Comparison of ENCODE assay signal across 14 cellular contexts in genomic region chr12:26636710-26637328, GRCh38.
DNase-seq lines count a peak whose midpoint lies in the region; ATAC-seq and TF ChIP-seq lines count a peak whose summit lies in the region.
"Had no signal": no experiment of that assay in that cellular context is flagged by ENCODE, and none has a peak within 500 bp of the region (broad histone marks: within the 10 kb centered on the region; RNA-seq: fewer than 3 reads in every experiment).

No MANE protein-coding gene starts in this region.

- H3K4me1 Mint-ChIP-seq in activated T-helper 17 cell treated with anti-CD3 and anti-CD28 coated beads, Interleukin-2, amount 50 U/mL, for 72 hours, result no peaks in the 10 kb centered on the region
- H3K4me1 Mint-ChIP-seq in naive thymus-derived CD8-positive, alpha-beta T cell, result peaks cover 0 to 3% (median 0%) of the 10 kb centered on the region in 4 donors

- TF ChIP-seq CTCF in foreskin keratinocyte (conservative IDR thresholded peaks at IDR 0.05), result no peak
- TF ChIP-seq CTCF in smooth muscle cell (IDR thresholded peaks at IDR 0.05; ENCODE audit: borderline replicate concordance, insufficient read depth, poor library complexity, severe bottlenecking), result no peak

- H3K4me1 ChIP-seq in foreskin keratinocyte (peaks cover 10% of the 10 kb centered on the region), smooth muscle cell (ENCODE audit: low read depth) (peaks cover 20% of the 10 kb centered on the region)
- H3K4me1 ChIP-seq: body of pancreas had no signal

- DNase-seq in HK-2 (ENCODE audit: unreplicated experiment) (peak; percentile 68), foreskin keratinocyte (peak in 1 of 2 donors; percentile 59), smooth muscle cell (lab: John Stamatoyannopoulos, UW; ENCODE audit: unreplicated experiment) (no peak), NCI-H345 (lab: John Stamatoyannopoulos, UW) (no peak)
- no peak for DNase-seq in naive thymus-derived CD8-positive, alpha-beta T cell
- DNase-seq: activated T-cell treated with anti-CD3 and anti-CD28 coated beads, Interleukin-2, amount 50 U/mL, for 1 hour; DMS153; NCI-H2171 treated with DMSO at 0.1 percent for 48 hours had no signal

- no peak overlapping the region for H3K4me3 Mint-ChIP-seq in activated T-helper 17 cell treated with anti-CD3 and anti-CD28 coated beads, Interleukin-2, amount 50 U/mL, for 72 hours
- H3K4me3 Mint-ChIP-seq in naive thymus-derived CD8-positive, alpha-beta T cell, result no peak overlapping the region
- H3K4me3 Mint-ChIP-seq: stimulated activated naive CD8-positive, alpha-beta T cell treated with anti-CD3 and anti-CD28 coated beads, Interleukin-15, Interleukin-2, amounts not matched to agents 100 ng/mL and 50 ng/mL, for 24 hours had no signal

- H4K20me1 ChIP-seq in smooth muscle cell (ENCODE audit: low read depth), result no peaks in the 10 kb centered on the region

- H3K9me3 ChIP-seq in smooth muscle cell (replicated peaks; ENCODE audit: low read depth), result no peaks in the 10 kb centered on the region
- H3K9me3 ChIP-seq: body of pancreas had no signal

- H3K79me2 ChIP-seq in smooth muscle cell (ENCODE audit: low read depth), result no peaks in the 10 kb centered on the region

- peaks cover 3% of the 10 kb centered on the region for H3K9me3 Mint-ChIP-seq in activated T-helper 17 cell treated with anti-CD3 and anti-CD28 coated beads, Interleukin-2, amount 50 U/mL, for 72 hours
- H3K9me3 Mint-ChIP-seq in naive thymus-derived CD8-positive, alpha-beta T cell, result no peaks in the 10 kb centered on the region
- H3K9me3 Mint-ChIP-seq: stimulated activated naive CD8-positive, alpha-beta T cell treated with anti-CD3 and anti-CD28 coated beads, Interleukin-15, Interleukin-2, amounts not matched to agents 100 ng/mL and 50 ng/mL, for 24 hours had no signal

- no peak overlapping the region for H3K9ac ChIP-seq in smooth muscle cell (ENCODE audit: low read depth)

- no peak overlapping the region for H2AFZ ChIP-seq in smooth muscle cell (ENCODE audit: low read depth)

- peak overlapping the region; percentile 33 for H3K4me2 ChIP-seq in smooth muscle cell

- H3K27ac ChIP-seq in foreskin keratinocyte (no peak overlapping the region), smooth muscle cell (ENCODE audit: low read depth) (peak overlapping the region; percentile 54)
- H3K27ac ChIP-seq: body of pancreas, VCaP had no signal

- peaks cover 4% of the 10 kb centered on the region for H3F3A ChIP-seq in smooth muscle cell (ENCODE audit: low read depth)

- peaks cover 10% of the 10 kb centered on the region for H3K36me3 Mint-ChIP-seq in activated T-helper 17 cell treated with anti-CD3 and anti-CD28 coated beads, Interleukin-2, amount 50 U/mL, for 72 hours (ENCODE audit: low read depth)
- peaks cover 8 to 22% (median 19%) of the 10 kb centered on the region in 3 donors for H3K36me3 Mint-ChIP-seq in naive thymus-derived CD8-positive, alpha-beta T cell

- POLR2A ChIA-PET in naive thymus-derived CD8-positive, alpha-beta T cell (lab: Charles Lee), result no interaction called here

- 50% methylated on average over 2 of the region's 2 CpGs for WGBS in smooth muscle cell (ENCODE audit: low lambda C conversion rate)

- H3K36me3 ChIP-seq in smooth muscle cell (ENCODE audit: low read depth), result no peaks in the 10 kb centered on the region

- peak overlapping the region; percentile 41 for H3K27ac Mint-ChIP-seq in activated T-helper 17 cell treated with anti-CD3 and anti-CD28 coated beads, Interleukin-2, amount 50 U/mL, for 72 hours
- H3K27ac Mint-ChIP-seq in naive thymus-derived CD8-positive, alpha-beta T cell, result no peak overlapping the region
- H3K27ac Mint-ChIP-seq: stimulated activated naive CD8-positive, alpha-beta T cell treated with anti-CD3 and anti-CD28 coated beads, Interleukin-15, Interleukin-2, amounts not matched to agents 100 ng/mL and 50 ng/mL, for 24 hours had no signal

- H3K27me3 ChIP-seq in foreskin keratinocyte (no peaks in the 10 kb centered on the region), smooth muscle cell (ENCODE audit: low read depth) (no peaks in the 10 kb centered on the region)
- H3K27me3 ChIP-seq: body of pancreas had no signal

- no peak overlapping the region for H3K4me3 ChIP-seq in smooth muscle cell
- H3K4me3 ChIP-seq: body of pancreas had no signal

- H3K27me3 Mint-ChIP-seq in activated T-helper 17 cell treated with anti-CD3 and anti-CD28 coated beads, Interleukin-2, amount 50 U/mL, for 72 hours, result no peaks in the 10 kb centered on the region
- no peaks in the 10 kb centered on the region for H3K27me3 Mint-ChIP-seq in naive thymus-derived CD8-positive, alpha-beta T cell
- H3K27me3 Mint-ChIP-seq: stimulated activated naive CD8-positive, alpha-beta T cell treated with anti-CD3 and anti-CD28 coated beads, Interleukin-15, Interleukin-2, amounts not matched to agents 100 ng/mL and 50 ng/mL, for 24 hours had no signal

- ATAC-seq in activated T-helper 17 cell treated with anti-CD3 and anti-CD28 coated beads, Interleukin-2, amount 50 U/mL, for 72 hours (replicated peaks), result no peak
- peak; percentile 64 for ATAC-seq in foreskin keratinocyte
- ATAC-seq in GM18511 (IDR thresholded peaks at IDR 0.05; ENCODE audit: unreplicated experiment), result no peak
- ATAC-seq in naive thymus-derived CD8-positive, alpha-beta T cell, result no peak
- ATAC-seq: body of pancreas, Right ventricle myocardium inferior had no signal
